In the genomic region with DNA sequence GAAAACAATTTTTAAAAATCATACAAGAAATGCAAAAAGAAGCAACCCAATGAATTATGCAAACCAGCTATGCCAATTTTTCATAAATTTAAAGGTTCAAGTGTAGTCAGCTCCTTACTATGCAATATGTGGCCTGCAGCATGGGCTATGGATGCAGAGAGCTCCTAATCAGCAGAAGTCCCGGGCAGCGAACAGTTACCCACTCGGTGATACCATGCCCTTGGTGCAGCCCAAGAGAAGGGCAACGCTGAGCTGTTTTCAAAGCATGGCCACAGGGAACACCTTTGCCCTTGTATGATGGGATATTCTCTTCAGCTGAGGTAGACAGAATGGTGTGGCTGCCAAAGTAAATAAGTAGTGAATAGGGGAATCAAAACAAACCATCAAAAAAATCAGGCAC, we compare ENCODE assay signal across 16 cellular contexts.
"Had no signal": no experiment of that assay in that cellular context is flagged by ENCODE, and none has a peak within 500 bp of the region (broad histone marks: within the 10 kb centered on the region; RNA-seq: fewer than 3 reads in every experiment).

No MANE protein-coding gene starts in this region.

- H3K4me3 ChIP-seq: adrenal gland, dorsolateral prefrontal cortex, gastroesophageal sphincter, left lung, pancreas, tibial artery, uterus had no signal

- H3K27ac ChIP-seq: adrenal gland, gastroesophageal sphincter, left lung, pancreas, tibial artery, uterus, WERI-Rb-1 had no signal

- H3K9me3 ChIP-seq: adrenal gland, gastroesophageal sphincter, left lung, pancreas, tibial artery, uterus had no signal

- DNase-seq: activated CD4-positive, alpha-beta memory T cell treated with anti-CD3 and anti-CD28 coated beads, Interleukin-2, amount 10 ng/mL, durations not matched to agents 7 days and 5 days; activated CD4-positive, alpha-beta T cell treated with anti-CD3 and anti-CD28 coated beads for 4 hours; activated effector memory CD4-positive, alpha-beta T cell treated with anti-CD3 and anti-CD28 coated beads, Interleukin-2, amount 50 U/mL, for 16 hours; activated T-cell treated with anti-CD3 and anti-CD28 coated beads, Interleukin-2, amount 50 U/mL, for 4 hours; adrenal gland; dorsolateral prefrontal cortex; islet precursor cell; left lung; mesenchymal stem cell; naive thymus-derived CD8-positive, alpha-beta T cell; pancreas; tibial artery; uterus; WERI-Rb-1 had no signal

- ATAC-seq: activated T-cell treated with anti-CD3 and anti-CD28 coated beads, Interleukin-2, amount 50 U/mL, for 4 hours; gastroesophageal sphincter; left lung; naive thymus-derived CD8-positive, alpha-beta T cell; pancreas; stimulated activated effector memory CD8-positive, alpha-beta T cell treated with anti-CD3 and anti-CD28 coated beads, Interleukin-12 subunit alpha, Interleukin-12 subunit beta, amount 100 ng/mL, for 72 hours had no signal

- H3K27me3 ChIP-seq: adrenal gland, dorsolateral prefrontal cortex, gastroesophageal sphincter, left lung, pancreas, tibial artery, uterus had no signal

- H3K4me1 ChIP-seq: gastroesophageal sphincter, pancreas, uterus had no signal

- H3K36me3 ChIP-seq: adrenal gland, gastroesophageal sphincter, left lung, pancreas, tibial artery, uterus, WERI-Rb-1 had no signal
